Comparison of ENCODE assay signal across 8 cellular contexts in the genomic region with DNA sequence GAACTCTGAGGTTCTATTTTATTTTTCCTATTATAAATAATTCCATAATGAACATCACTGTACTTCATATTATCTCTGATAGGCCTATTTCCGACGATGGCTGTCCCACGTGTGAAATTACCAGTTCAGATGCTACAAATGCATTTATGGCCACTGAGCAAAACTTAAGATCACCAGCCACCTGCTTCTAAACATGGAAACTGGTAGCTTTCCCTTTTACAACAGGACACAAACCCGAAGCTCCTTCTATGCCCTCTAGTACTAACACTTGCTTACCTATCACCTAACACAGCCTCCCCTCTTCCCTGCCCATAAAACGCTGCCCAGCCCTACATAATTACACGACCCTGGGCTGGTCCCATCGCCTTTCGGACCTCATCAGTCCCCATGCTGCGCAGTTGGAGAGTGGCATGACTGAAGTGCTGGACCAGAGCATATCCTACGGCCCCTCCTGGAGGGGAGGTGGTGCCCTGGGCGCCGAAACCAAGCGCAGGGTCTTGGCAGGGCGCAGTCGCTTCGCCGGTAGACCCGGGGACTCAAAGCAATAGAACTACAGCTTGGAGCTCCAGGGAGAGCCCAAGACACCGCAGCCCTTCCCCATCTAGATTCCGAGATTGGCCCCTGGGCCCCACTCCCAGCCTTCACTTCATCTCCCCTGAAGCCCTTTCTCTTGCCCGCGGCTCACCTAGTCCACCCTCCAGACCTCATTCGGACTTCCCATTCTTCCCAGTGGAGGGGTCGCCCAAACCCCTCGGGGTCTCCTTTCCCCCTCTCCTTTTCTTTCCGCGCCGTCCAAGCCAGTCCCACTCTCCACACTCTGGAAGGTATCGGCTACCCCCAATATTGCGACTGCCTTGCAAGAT. TPM values are rescaled to one million over a fixed set of nuclear protein-coding genes. Genes with fewer than 3 reads are reported as not detected.
DNase-seq lines count a peak whose midpoint lies in the region; TF ChIP-seq lines count a peak whose summit lies in the region.

No MANE protein-coding gene starts in this region.

- H3F3A ChIP-seq in smooth muscle cell (ENCODE audit: low read depth), result no peaks in the 10 kb centered on the region

- H3K9ac ChIP-seq in NT2/D1 (ENCODE audit: insufficient read length, low read depth) (peak overlapping the region; percentile 78), iPS-18a (ENCODE audit: low read length) (peak overlapping the region; percentile 54), smooth muscle cell (ENCODE audit: low read depth) (peak overlapping the region; percentile 26)

- H3K79me2 ChIP-seq in smooth muscle cell (ENCODE audit: low read depth), result peaks cover 27% of the 10 kb centered on the region

- H3K4me3 ChIP-seq in NT2/D1 (ENCODE audit: insufficient read length, low read depth), result peak overlapping the region; percentile 79
- peak overlapping the region; percentile 99 for H3K4me3 ChIP-seq in iPS-18a (ENCODE audit: low read length)
- peak overlapping the region; percentile 99 for H3K4me3 ChIP-seq in smooth muscle cell

- H2AFZ ChIP-seq in smooth muscle cell (ENCODE audit: low read depth), result peak overlapping the region; percentile 99

- H3K36me3 ChIP-seq in NT2/D1 (ENCODE audit: insufficient read depth, insufficient read length, low read length), result peaks cover 35% of the 10 kb centered on the region
- H3K36me3 ChIP-seq in iPS-18a (ENCODE audit: control insufficient read depth, low read depth, low read length), result peaks cover 8% of the 10 kb centered on the region
- no peaks in the 10 kb centered on the region for H3K36me3 ChIP-seq in smooth muscle cell (ENCODE audit: low read depth)

- H3K9me3 ChIP-seq in NT2/D1 (ENCODE audit: insufficient read depth, low read length) (no peaks in the 10 kb centered on the region), iPS-18a (ENCODE audit: control insufficient read depth, low read depth, low read length) (no peaks in the 10 kb centered on the region), smooth muscle cell (replicated peaks; ENCODE audit: low read depth) (no peaks in the 10 kb centered on the region)

- H3K27ac ChIP-seq in angular gyrus (ENCODE audit: low read depth, low read length) (peak overlapping the region; percentile 2), iPS-18a (ENCODE audit: low read length) (no peak overlapping the region), smooth muscle cell (ENCODE audit: low read depth) (no peak overlapping the region)

- 11% methylated on average over 28 of the region's 30 CpGs for WGBS in smooth muscle cell (ENCODE audit: low lambda C conversion rate)

- H4K20me1 ChIP-seq in smooth muscle cell (ENCODE audit: low read depth), result peaks cover 32% of the 10 kb centered on the region

- TF ChIP-seq CTCF in smooth muscle cell (IDR thresholded peaks at IDR 0.05; ENCODE audit: borderline replicate concordance, insufficient read depth, poor library complexity, severe bottlenecking), result no peak

- no peaks in the 10 kb centered on the region for H3K4me1 ChIP-seq in NT2/D1 (ENCODE audit: insufficient read depth, insufficient read length)
- H3K4me1 ChIP-seq in iPS-18a (ENCODE audit: control insufficient read depth, low read depth, low read length), result peaks cover 5% of the 10 kb centered on the region
- H3K4me1 ChIP-seq in smooth muscle cell (ENCODE audit: low read depth), result peaks cover 14% of the 10 kb centered on the region

- DNase-seq in AML-193 (lab: John Stamatoyannopoulos, UW) (peak; percentile 11 to 29), GM19238 (ENCODE audit: insufficient read length, low spot score) (peak; percentile 21), NT2/D1 (ENCODE audit: low read depth, low spot score) (no peak), smooth muscle cell (lab: John Stamatoyannopoulos, UW; ENCODE audit: unreplicated experiment) (no peak), ecto neural progenitor cell (ENCODE audit: low spot score) (no peak), NK-92 (lab: John Stamatoyannopoulos, UW; ENCODE audit: unreplicated experiment) (no peak)

- peaks cover 11% of the 10 kb centered on the region for H3K27me3 ChIP-seq in NT2/D1 (ENCODE audit: insufficient read depth, insufficient read length)
- H3K27me3 ChIP-seq in iPS-18a (ENCODE audit: control insufficient read depth, insufficient read depth, low read length), result peaks cover 22% of the 10 kb centered on the region
- H3K27me3 ChIP-seq in smooth muscle cell (ENCODE audit: low read depth), result no peaks in the 10 kb centered on the region

- H3K4me2 ChIP-seq in smooth muscle cell, result peak overlapping the region; percentile 95

RNA-seq across cellular contexts. Expression of a gene that starts 1.0 kb away (rescaled TPM):
- total RNA-seq in smooth muscle cell, result 29.9 and 44.2 TPM in 2 replicates
- 32.7 and 41.6 TPM in 2 replicates for polyA plus RNA-seq in smooth muscle cell

RNA-seq across cellular contexts. Expression of a gene that starts 33.2 kb away (rescaled TPM):
- total RNA-seq in smooth muscle cell, result 25.2 and 36.3 TPM in 2 replicates
- polyA plus RNA-seq in smooth muscle cell, result 18.2 and 68.4 TPM in 2 replicates

Comparison
In these comparisons a context has a peak if more than half of its experiments do, and no peak if none do; other contexts are left out.
1. DNase-seq: peak in AML-193 (2 of 2) and GM19238 (single experiment); none in NT2/D1 (single experiment), smooth muscle cell (single experiment), ecto neural progenitor cell (single experiment) and NK-92 (single experiment).
2. H3K9ac ChIP-seq: peak in every context shown above with its lines; median percentile 78 in NT2/D1; 54 in iPS-18a; 26 in smooth muscle cell.
3. Peak in every context shown above with its lines, with median percentiles within 50 percentile points of each other: H3K4me3 ChIP-seq.